ENCODE assay signal across 23 cellular contexts in genomic region chr2:40896358-40896757, GRCh38.
"Had no signal": no experiment of that assay in that cellular context is flagged by ENCODE, and none has a peak within 500 bp of the region (broad histone marks: within the 10 kb centered on the region; RNA-seq: fewer than 3 reads in every experiment).

No MANE protein-coding gene starts in this region.

- DNase-seq: dermis blood vessel endothelial cell; dorsolateral prefrontal cortex; effector CD4-positive, alpha-beta T cell; effector memory CD4-positive, alpha-beta T cell; foreskin keratinocyte; heart left ventricle; hypothalamus; immature natural killer cell; islet precursor cell; kidney; kidney glomerular epithelial cell; left colon; left lung; left ventricle myocardium superior; lower lobe of right lung; mesenchymal stem cell; mucosa of descending colon; naive B cell; naive thymus-derived CD8-positive, alpha-beta T cell had no signal

- H3K4me1 ChIP-seq: esophagus muscularis mucosa, foreskin keratinocyte, gastroesophageal sphincter, heart left ventricle, left lung, lower lobe of right lung had no signal

- H3K4me3 ChIP-seq: coronary artery, dorsolateral prefrontal cortex, esophagus muscularis mucosa, gastroesophageal sphincter, heart left ventricle, hepatocyte, left lung, lower lobe of right lung, mucosa of descending colon had no signal

- ATAC-seq: foreskin keratinocyte; gastroesophageal sphincter; heart left ventricle; left colon; left lung; left ventricle myocardium superior; lower lobe of right lung; mucosa of descending colon; naive thymus-derived CD8-positive, alpha-beta T cell had no signal

- H3K9me3 ChIP-seq: esophagus muscularis mucosa, gastroesophageal sphincter, heart left ventricle, left lung, lower lobe of right lung, mucosa of descending colon had no signal

- H3K36me3 ChIP-seq: esophagus muscularis mucosa, gastroesophageal sphincter, heart left ventricle, left lung, lower lobe of right lung had no signal

- H3K27me3 ChIP-seq: dorsolateral prefrontal cortex, esophagus muscularis mucosa, foreskin keratinocyte, gastroesophageal sphincter, heart left ventricle, hepatocyte, left lung had no signal

- H3K27ac ChIP-seq: coronary artery, dorsolateral prefrontal cortex, esophagus muscularis mucosa, foreskin keratinocyte, gastroesophageal sphincter, heart left ventricle, hepatocyte, left lung, lower lobe of right lung had no signal
